ENCODE assay signal across 8 cellular contexts in genomic region chrX:20141281-20142220, GRCh38. TPM values are rescaled to one million over a fixed set of nuclear protein-coding genes. Genes with fewer than 3 reads are reported as not detected.
DNase-seq lines count a peak whose midpoint lies in the region; ATAC-seq lines count a peak whose summit lies in the region.

Gene EIF1AX, minus strand, starts transcription at chrX:20141838. Its CDS starts 198 bp downstream, at chrX:20141640.

- H3K9me3 ChIP-seq in NT2/D1 (ENCODE audit: insufficient read depth, low read length) (no peaks in the 10 kb centered on the region), endocrine pancreas (ENCODE audit: control insufficient read depth, low read length) (no peaks in the 10 kb centered on the region)

- H3K4me2 ChIP-seq in mesendoderm (ENCODE audit: low read length) = peak within 1 kb of the TSS; percentile 27

- H3K79me2 ChIP-seq in mesendoderm (ENCODE audit: control insufficient read depth, insufficient read depth, low read length) = peaks cover 31% of the 10 kb centered on the region

- H2AK5ac ChIP-seq in mesendoderm (ENCODE audit: low read length) = no peak within 1 kb of the TSS

- no peak within 1 kb of the TSS for H3K27ac ChIP-seq in mesendoderm (ENCODE audit: low read depth, low read length)

- H3K27ac Mint-ChIP-seq in activated CD8-positive, alpha-beta memory T cell treated with anti-CD3 and anti-CD28 coated beads, Interleukin-2, amount 10 ng/mL, durations not matched to agents 7 days and 5 days = peak within 1 kb of the TSS; percentile 86

- CTCF ChIA-PET in activated CD8-positive, alpha-beta memory T cell treated with anti-CD3 and anti-CD28 coated beads, Interleukin-2, amount 10 ng/mL, durations not matched to agents 7 days and 5 days (lab: Charles Lee) = interaction anchor here (0.6 kb wide), 1 partner anchor 27 kb away, joined by 3 read pairs; no protein-coding TSS in a partner anchor

- H3K27me3 ChIP-seq in NT2/D1 (ENCODE audit: insufficient read depth, insufficient read length) (no peaks in the 10 kb centered on the region), endocrine pancreas (ENCODE audit: control insufficient read depth, insufficient read depth, low read length) (no peaks in the 10 kb centered on the region), mesendoderm (ENCODE audit: insufficient read depth, low read length, poor library complexity) (no peaks in the 10 kb centered on the region)

- no peaks in the 10 kb centered on the region for H3K27me3 Mint-ChIP-seq in activated CD8-positive, alpha-beta memory T cell treated with anti-CD3 and anti-CD28 coated beads, Interleukin-2, amount 10 ng/mL, durations not matched to agents 7 days and 5 days

- peak within 1 kb of the TSS; percentile 83 for H3K4me3 Mint-ChIP-seq in activated CD8-positive, alpha-beta memory T cell treated with anti-CD3 and anti-CD28 coated beads, Interleukin-2, amount 10 ng/mL, durations not matched to agents 7 days and 5 days

- H2BK120ac ChIP-seq in mesendoderm (ENCODE audit: low read depth, low read length) = no peak within 1 kb of the TSS

- H3K4ac ChIP-seq in mesendoderm (ENCODE audit: low read depth, low read length) = no peak within 1 kb of the TSS

- peaks cover 25% of the 10 kb centered on the region for H3K4me1 Mint-ChIP-seq in activated CD8-positive, alpha-beta memory T cell treated with anti-CD3 and anti-CD28 coated beads, Interleukin-2, amount 10 ng/mL, durations not matched to agents 7 days and 5 days

- H3K4me1 ChIP-seq in NT2/D1 (ENCODE audit: insufficient read depth, insufficient read length) = no peaks in the 10 kb centered on the region
- peaks cover 10% of the 10 kb centered on the region for H3K4me1 ChIP-seq in endocrine pancreas (ENCODE audit: control insufficient read depth, insufficient read depth, low read length)
- no peaks in the 10 kb centered on the region for H3K4me1 ChIP-seq in mesendoderm (ENCODE audit: control insufficient read depth, low read depth, low read length)

- H3K79me1 ChIP-seq in mesendoderm (ENCODE audit: low read length) = no peaks in the 10 kb centered on the region

- peak within 1 kb of the TSS; percentile 89 for H3K56ac ChIP-seq in mesendoderm (ENCODE audit: low read length)

- H3K23ac ChIP-seq in mesendoderm (ENCODE audit: low read length) = no peak within 1 kb of the TSS

- H2BK5ac ChIP-seq in mesendoderm (ENCODE audit: low read length) = no peak within 1 kb of the TSS

- H3K4me3 ChIP-seq in NT2/D1 (ENCODE audit: insufficient read length, low read depth) (peak within 1 kb of the TSS; percentile 86), endocrine pancreas (ENCODE audit: control insufficient read depth, insufficient read depth, low read length) (peak within 1 kb of the TSS; percentile 93), mesendoderm (ENCODE audit: low read length) (peak within 1 kb of the TSS; percentile 91)

- DNase-seq in COR-L47 (lab: John Stamatoyannopoulos, UW) = peak; percentile 93
- DNase-seq in HUDEP-2 (lab: John Stamatoyannopoulos, UW; ENCODE audit: unreplicated experiment in 76 of 76) = peak; percentile 1 to 93 (median 88)
- DNase-seq in NT2/D1 (ENCODE audit: low read depth, low spot score) = peak; percentile 96
- DNase-seq in activated CD8-positive, alpha-beta memory T cell treated with anti-CD3 and anti-CD28 coated beads, Interleukin-2, amount 10 ng/mL, durations not matched to agents 7 days and 5 days = peak; percentile 97
- peak; percentile 98 for DNase-seq in mesendoderm
- peak; percentile 88 for DNase-seq in stimulated activated CD8-positive, alpha-beta memory T cell treated with anti-CD3 and anti-CD28 coated beads, Interleukin-15, amount 100 ng/mL, for 1 hour (ENCODE audit: low read depth)

- no peak within 1 kb of the TSS for H2BK15ac ChIP-seq in mesendoderm (replicated peaks; ENCODE audit: low read depth)

- no peak within 1 kb of the TSS for H4K8ac ChIP-seq in mesendoderm (ENCODE audit: low read depth, low read length)

- no peak within 1 kb of the TSS for H4K5ac ChIP-seq in mesendoderm (ENCODE audit: low read length)

- peaks cover 17% of the 10 kb centered on the region for H3K36me3 Mint-ChIP-seq in activated CD8-positive, alpha-beta memory T cell treated with anti-CD3 and anti-CD28 coated beads, Interleukin-2, amount 10 ng/mL, durations not matched to agents 7 days and 5 days

- H3K18ac ChIP-seq in mesendoderm (ENCODE audit: low read length) = peak within 1 kb of the TSS; percentile 87

- H3K36me3 ChIP-seq in NT2/D1 (ENCODE audit: insufficient read depth, insufficient read length, low read length) (peaks cover 37% of the 10 kb centered on the region), endocrine pancreas (ENCODE audit: control insufficient read depth, insufficient read depth, low read length) (no peaks in the 10 kb centered on the region), mesendoderm (ENCODE audit: control insufficient read depth, insufficient read depth, low read length) (peaks cover under 1% of the 10 kb centered on the region)

- no CpG with 5 or more reads among the region's 82 CpGs for WGBS in mesendoderm (ENCODE audit: extremely low coverage, insufficient coverage, low lambda C conversion rate)

- peak within 1 kb of the TSS; percentile 95 for H3K9ac ChIP-seq in NT2/D1 (ENCODE audit: insufficient read length, low read depth)
- peak within 1 kb of the TSS; percentile 73 for H3K9ac ChIP-seq in endocrine pancreas (ENCODE audit: control insufficient read depth, insufficient read depth, low read length)
- H3K9ac ChIP-seq in mesendoderm (ENCODE audit: low read length) = peak within 1 kb of the TSS; percentile 84

- no peaks in the 10 kb centered on the region for H3K9me3 Mint-ChIP-seq in activated CD8-positive, alpha-beta memory T cell treated with anti-CD3 and anti-CD28 coated beads, Interleukin-2, amount 10 ng/mL, durations not matched to agents 7 days and 5 days (ENCODE audit: low read depth)

- peak; percentile 99 for ATAC-seq in GM21381 (IDR thresholded peaks at IDR 0.05; ENCODE audit: unreplicated experiment)
- ATAC-seq in activated CD8-positive, alpha-beta memory T cell treated with anti-CD3 and anti-CD28 coated beads, Interleukin-2, amount 10 ng/mL, durations not matched to agents 7 days and 5 days = peak; percentile 98

RNA-seq across cellular contexts. Expression of gene EIF1AX, which starts in this region (rescaled TPM):
- total RNA-seq in activated CD8-positive, alpha-beta memory T cell treated with anti-CD3 and anti-CD28 coated beads, Interleukin-2, amount 10 ng/mL, durations not matched to agents 7 days and 5 days = 10 to 100 TPM; 58.4 to 83.6 TPM
- 103 TPM for polyA plus RNA-seq in mesendoderm (2013, experiment 1 of 2)
- 103 TPM for polyA plus RNA-seq in mesendoderm (2013, experiment 2 of 2)
